ENCODE assay signal across 11 cellular contexts in the genomic region with DNA sequence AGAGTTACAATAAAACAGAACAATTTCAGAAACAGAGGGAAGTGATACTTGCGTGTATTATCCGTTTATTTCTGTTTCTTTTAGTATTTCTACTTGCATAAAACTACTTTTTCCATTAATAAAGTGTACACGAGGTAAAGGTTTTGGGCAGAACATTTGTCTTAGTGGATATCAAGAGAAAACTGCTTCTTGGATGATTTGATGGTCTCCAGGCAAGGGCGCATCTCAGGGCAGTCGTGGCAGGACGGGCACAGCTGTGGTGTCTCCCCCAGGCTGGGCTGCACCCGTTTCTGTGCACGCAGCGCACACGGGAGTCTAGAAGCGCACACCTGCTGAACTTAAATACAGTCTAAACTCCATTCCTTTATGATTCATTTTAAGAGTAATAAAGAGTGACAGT. TPM values are rescaled to one million over a fixed set of nuclear protein-coding genes. Genes with fewer than 3 reads are reported as not detected.
DNase-seq lines count a peak whose midpoint lies in the region; ATAC-seq, FAIRE-seq and TF ChIP-seq lines count a peak whose summit lies in the region.
"Had no signal": no experiment of that assay in that cellular context is flagged by ENCODE, and none has a peak within 500 bp of the region (broad histone marks: within the 10 kb centered on the region; RNA-seq: fewer than 3 reads in every experiment).

No MANE protein-coding gene starts in this region.

- H3K27me3 Mint-ChIP-seq in CD8-positive, alpha-beta T cell (ENCODE audit: low read depth): peaks cover 51% of the 10 kb centered on the region
- H3K27me3 Mint-ChIP-seq in nephron (ENCODE audit: low read depth): peaks cover 43% of the 10 kb centered on the region

- H3K36me3 Mint-ChIP-seq in CD8-positive, alpha-beta T cell: no peaks in the 10 kb centered on the region
- H3K36me3 Mint-ChIP-seq in nephron (ENCODE audit: low read depth): peaks cover 5% of the 10 kb centered on the region
- H3K36me3 Mint-ChIP-seq: CD4-positive, CD25-positive, alpha-beta regulatory T cell had no signal

- no peak for FAIRE-seq in GM12892 (lab: Jason Lieb, UNC)

- H3K4me1 Mint-ChIP-seq in CD8-positive, alpha-beta T cell (ENCODE audit: low read depth): peaks cover 23% of the 10 kb centered on the region
- peaks cover 19% of the 10 kb centered on the region for H3K4me1 Mint-ChIP-seq in nephron

- H3K9me3 ChIP-seq in CD8-positive, alpha-beta T cell (ENCODE audit: low read length): no peaks in the 10 kb centered on the region
- H3K9me3 ChIP-seq in esophagus squamous epithelium: no peaks in the 10 kb centered on the region

- H3K27ac Mint-ChIP-seq in CD8-positive, alpha-beta T cell: no peak overlapping the region
- no peak overlapping the region for H3K27ac Mint-ChIP-seq in nephron
- H3K27ac Mint-ChIP-seq: CD4-positive, CD25-positive, alpha-beta regulatory T cell had no signal

- POLR2A ChIA-PET in CD8-positive, alpha-beta T cell (lab: Charles Lee): no interaction called here

- H3K27ac ChIP-seq in CD8-positive, alpha-beta T cell (ENCODE audit: low read depth, low read length): no peak overlapping the region
- H3K27ac ChIP-seq in VCaP: peak overlapping the region; percentile 87
- H3K27ac ChIP-seq in esophagus squamous epithelium: no peak overlapping the region

- no peak for ATAC-seq in CD8-positive, alpha-beta T cell
- ATAC-seq in GM21786 (IDR thresholded peaks at IDR 0.05; ENCODE audit: unreplicated experiment) (no peak), GM18909 (IDR thresholded peaks at IDR 0.05; ENCODE audit: poor library complexity, unreplicated experiment) (no peak), GM19467 (IDR thresholded peaks at IDR 0.05; ENCODE audit: unreplicated experiment) (no peak)

- H3K4me3 ChIP-seq in CD8-positive, alpha-beta T cell (ENCODE audit: low read depth, low read length): no peak overlapping the region
- peak overlapping the region in 3 of 4 donors; percentile 22 to 61 (median 47) for H3K4me3 ChIP-seq in esophagus squamous epithelium

- H3K9me3 Mint-ChIP-seq in CD8-positive, alpha-beta T cell: peaks cover 6% of the 10 kb centered on the region
- peaks cover 7% of the 10 kb centered on the region for H3K9me3 Mint-ChIP-seq in nephron

- intact Hi-C loops in CD8-positive, alpha-beta T cell (cut with DNase I, micrococcal nuclease): no loop called here
- intact Hi-C loops in esophagus squamous epithelium (cut with DNase I): no loop called here

- CTCF ChIA-PET in CD8-positive, alpha-beta T cell (lab: Charles Lee): no interaction called here

- peak overlapping the region; percentile 47 for H3K4me3 Mint-ChIP-seq in CD8-positive, alpha-beta T cell
- H3K4me3 Mint-ChIP-seq in nephron: peak overlapping the region; percentile 74 to 75 (median 74)

- peaks cover 13% of the 10 kb centered on the region for H3K4me1 ChIP-seq in CD8-positive, alpha-beta T cell (ENCODE audit: insufficient read depth, low read length)
- H3K4me1 ChIP-seq in esophagus squamous epithelium: peaks cover 0 to 19% (median 3%) of the 10 kb centered on the region in 3 donors

- WGBS in esophagus squamous epithelium, 2 donors: 74 to 75% methylated on average over 11 of the region's 11 CpGs

- TF ChIP-seq CTCF in CD8-positive, alpha-beta T cell (IDR thresholded peaks at IDR 0.05): no peak
- TF ChIP-seq CTCF in VCaP (conservative IDR thresholded peaks at IDR 0.05) (no peak), esophagus squamous epithelium (IDR thresholded peaks at IDR 0.05) (no peak), nephron (IDR thresholded peaks at IDR 0.05; ENCODE audit: unreplicated experiment in 3 of 3) (no peak)

- no peak for DNase-seq in CD8-positive, alpha-beta T cell
- DNase-seq in esophagus squamous epithelium (lab: John Stamatoyannopoulos, UW): no peak
- no peak for DNase-seq in GM12892 (ENCODE audit: insufficient read length)
- DNase-seq: amniotic stem cell; CD4-positive, CD25-positive, alpha-beta regulatory T cell; foreskin melanocyte had no signal

- H3K36me3 ChIP-seq in CD8-positive, alpha-beta T cell (ENCODE audit: insufficient read depth, low read length): no peaks in the 10 kb centered on the region
- H3K36me3 ChIP-seq in esophagus squamous epithelium: no peaks in the 10 kb centered on the region

- TF ChIP-seq POLR2A in esophagus squamous epithelium (IDR thresholded peaks at IDR 0.05): no peak
- no peak for TF ChIP-seq POLR2A in GM12892 (IDR thresholded peaks at IDR 0.05; ENCODE audit: low read depth, low read length)

- H3K27me3 ChIP-seq in CD8-positive, alpha-beta T cell (ENCODE audit: insufficient read depth, low read length): no peaks in the 10 kb centered on the region
- H3K27me3 ChIP-seq in esophagus squamous epithelium: peaks cover 0 to 44% (median 0%) of the 10 kb centered on the region in 4 donors

RNA-seq across cellular contexts. Expression of gene RNF32, which starts 23.4 kb away (rescaled TPM):
- total RNA-seq in CD8-positive, alpha-beta T cell: under 1 TPM; 0.33 to 0.46 TPM
- 1 to 10 TPM in 1 of 4 donors, under 1 TPM in 2, not detected in 1; 0.64 to 1.7 (median 0.66) TPM for total RNA-seq in esophagus squamous epithelium
- polyA plus RNA-seq in GM12892 (2012; ENCODE audit: missing spikeins): 5.4 TPM
